Comparison of ENCODE assay signal across 1 cellular context in the genomic region with DNA sequence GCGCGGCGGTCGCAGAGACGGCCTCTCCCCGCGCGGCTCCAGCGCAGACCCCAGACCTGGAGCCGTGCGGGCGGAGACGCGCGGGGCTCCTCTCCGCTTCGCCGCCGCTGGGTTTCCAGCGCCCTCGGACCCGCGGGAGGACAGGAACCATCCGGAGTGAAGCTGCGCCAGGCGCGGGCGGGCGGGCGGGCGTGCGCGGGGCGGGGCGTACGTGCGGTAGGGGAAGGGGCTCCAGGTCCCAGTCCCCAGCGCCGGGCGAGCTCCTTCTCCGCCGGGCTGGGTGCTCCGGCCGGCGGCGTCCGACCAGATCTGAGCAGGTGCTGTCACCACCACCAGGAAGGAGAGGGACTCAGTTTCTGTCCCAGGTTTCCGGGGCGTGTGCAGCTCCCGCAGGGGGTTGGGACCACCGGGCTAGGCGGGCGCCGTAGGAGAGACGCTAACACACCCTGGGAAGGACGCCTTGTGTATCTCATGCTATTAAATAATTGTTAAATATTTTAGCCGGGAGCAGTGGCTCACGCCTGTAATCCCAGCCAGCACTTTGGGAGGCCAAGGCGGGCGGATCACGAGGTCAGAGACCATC.
TF ChIP-seq lines count a peak whose summit lies in the region.

A gene (minus strand): TSS at position 158 of the 583 bp plus-strand sequence. CDS start 202 bp downstream, outside the sequence.

TF ChIP-seq in HepG2, 621 proteins besides CTCF, POLR2A, EP300 and RAD21:
- TF ChIP-seq MTF2 (CRISPR knock-in tag; IDR thresholded peaks at IDR 0.05; ENCODE audit: borderline replicate concordance) (no peak), IRX3 (CRISPR knock-in tag; IDR thresholded peaks at IDR 0.05; ENCODE audit: borderline replicate concordance, low read depth) (no peak), PHF20 (CRISPR knock-in tag; IDR thresholded peaks at IDR 0.05) (no peak)
TF ChIP-seq in HepG2: peak in this region for 0.
